23 cellular contexts compared by ENCODE assay signal in genomic region chr4:8146158-8146557, GRCh38.
"Had no signal": no experiment of that assay in that cellular context is flagged by ENCODE, and none has a peak within 500 bp of the region (broad histone marks: within the 10 kb centered on the region; RNA-seq: fewer than 3 reads in every experiment).

No MANE protein-coding gene starts in this region.

- H3K27ac ChIP-seq: neutrophil had no signal

- H3K36me3 ChIP-seq: neutrophil, pancreas, sigmoid colon, tibial artery had no signal

- H3K27me3 ChIP-seq: pancreas, sigmoid colon, tibial artery had no signal

- ATAC-seq: activated CD8-positive, alpha-beta T cell treated with anti-CD3 and anti-CD28 coated beads, Interleukin-2, amount 10 ng/mL, durations not matched to agents 7 days and 5 days; naive thymus-derived CD8-positive, alpha-beta T cell had no signal

- H3K9me3 ChIP-seq: neutrophil, pancreas, sigmoid colon, tibial artery had no signal

- H3K4me3 ChIP-seq: coronary artery, pancreas, sigmoid colon, tibial artery had no signal

- DNase-seq: activated CD4-positive, alpha-beta T cell treated with anti-CD3 and anti-CD28 coated beads, Interleukin-2, amount 10 ng/mL, durations not matched to agents 24 days and 14 days; activated CD8-positive, alpha-beta T cell treated with anti-CD3 and anti-CD28 coated beads, Interleukin-2, amount 10 ng/mL, durations not matched to agents 7 days and 5 days; activated naive CD4-positive, alpha-beta T cell treated with Interleukin-2 at 50 U/mL for 16 hours; activated naive CD8-positive, alpha-beta T cell treated with anti-CD3 and anti-CD28 coated beads, Interleukin-2, amount 10 ng/mL, durations not matched to agents 7 days and 5 days; activated T-cell treated with anti-CD3 and anti-CD28 coated beads, Interleukin-2, amount 50 U/mL, for 24 hours; amygdala; erythroblast; immature natural killer cell; kidney glomerular epithelial cell; mesenchymal stem cell; naive thymus-derived CD8-positive, alpha-beta T cell; sigmoid colon; stimulated activated CD4-positive, alpha-beta T cell treated with anti-CD3 and anti-CD28 coated beads, Interleukin-12 subunit alpha, Interleukin-12 subunit beta, amount 100 ng/mL, for 4 hours; stimulated activated CD4-positive, alpha-beta T cell treated with anti-CD3 and anti-CD28 coated beads, Interleukin-1b, Interleukin-23, amount 100 ng/mL, for 48 hours; stimulated activated CD8-positive, alpha-beta memory T cell treated with anti-CD3 and anti-CD28 coated beads, Interleukin-4, amount 100 ng/mL, for 48 hours; stimulated activated naive CD4-positive, alpha-beta T cell; T1000 had no signal

- FAIRE-seq: endometrium, frontal cortex, pancreas had no signal
